ENCODE assay signal across 25 cellular contexts in genomic region chr1:154489863-154490262, GRCh38. TPM values are rescaled to one million over a fixed set of nuclear protein-coding genes. Genes with fewer than 3 reads are reported as not detected.
"Had no signal": no experiment of that assay in that cellular context is flagged by ENCODE, and none has a peak within 500 bp of the region (broad histone marks: within the 10 kb centered on the region; RNA-seq: fewer than 3 reads in every experiment).

No MANE protein-coding gene starts in this region.

- H3K4me2 ChIP-seq: neural progenitor cell, smooth muscle cell had no signal

- H3K4me1 ChIP-seq: uterus had no signal

- H3K9me3 ChIP-seq: esophagus muscularis mucosa, gastrocnemius medialis, ovary, suprapubic skin, thyroid gland, uterus had no signal

- H3K9ac ChIP-seq: neural progenitor cell had no signal

- H3K27ac ChIP-seq: dorsolateral prefrontal cortex, epithelial cell of prostate, esophagus muscularis mucosa, neural progenitor cell, ovary, suprapubic skin, thyroid gland, uterus had no signal

- ATAC-seq: gastrocnemius medialis; left colon; natural killer cell treated with Interleukin-12 subunit alpha and Interleukin-12 subunit beta and Interleukin-15 and Interleukin-18, amount 100 ng/mL, for 72 hours; stimulated activated effector memory CD8-positive, alpha-beta T cell treated with anti-CD3 and anti-CD28 coated beads, Interleukin-12 subunit alpha, Interleukin-12 subunit beta, amount 100 ng/mL, for 72 hours; stimulated activated naive CD8-positive, alpha-beta T cell treated with anti-CD3 and anti-CD28 coated beads, Interleukin-15, Interleukin-2, amounts not matched to agents 100 U/mL and 50 U/mL, for 24 hours had no signal

- H3K36me3 ChIP-seq: gastrocnemius medialis, neural progenitor cell, ovary, uterus had no signal

- H3K27me3 ChIP-seq: esophagus muscularis mucosa, gastrocnemius medialis, neural progenitor cell, ovary, thyroid gland, uterus had no signal

- H3K4me3 ChIP-seq: dorsolateral prefrontal cortex, esophagus muscularis mucosa, gastrocnemius medialis, neural progenitor cell, ovary, smooth muscle cell, suprapubic skin, thyroid gland, uterus had no signal

- H2AFZ ChIP-seq: neural progenitor cell had no signal

- DNase-seq: cortex of kidney; dorsolateral prefrontal cortex; effector CD8-positive, alpha-beta T cell; gastrocnemius medialis; glutamatergic neuron; hippocampal formation; left colon; midbrain; nucleus accumbens; ovary; right cardiac atrium; stimulated activated CD4-positive, alpha-beta T cell treated with anti-CD3 and anti-CD28 coated beads, Interleukin-4, amount 100 ng/mL, for 1 hour; stimulated activated CD8-positive, alpha-beta memory T cell treated with anti-CD3 and anti-CD28 coated beads, Interleukin-4, amount 100 ng/mL, for 48 hours; stimulated activated naive CD8-positive, alpha-beta T cell treated with anti-CD3 and anti-CD28 coated beads, Interleukin-15, Interleukin-2, amounts not matched to agents 100 U/mL and 50 U/mL, for 24 hours; thyroid gland; uterus had no signal

RNA-seq across cellular contexts. Expression of gene TDRD10, which starts 12.2 kb away (rescaled TPM):
- total RNA-seq: fibroblast of villous mesenchyme; kidney epithelial cell; natural killer cell treated with Interleukin-12 subunit alpha and Interleukin-12 subunit beta and Interleukin-15 and Interleukin-18, amount 100 ng/mL, for 72 hours had no signal

RNA-seq across cellular contexts. Expression of gene SHE, which starts 12.3 kb away (rescaled TPM):
- total RNA-seq: fibroblast of villous mesenchyme had no signal
